In genomic region chr15:55255714-55256113, GRCh38 we compare ENCODE assay signal across 8 cellular contexts. TPM values are rescaled to one million over a fixed set of nuclear protein-coding genes. Genes with fewer than 3 reads are reported as not detected.
A peak's percentile ranks its signal among the peaks of the same experiment; 100 is the strongest.
DNase-seq lines count a peak whose midpoint lies in the region; ATAC-seq, FAIRE-seq and TF ChIP-seq lines count a peak whose summit lies in the region.

No MANE protein-coding gene starts in this region.

- no peaks in the 10 kb centered on the region for H3K9me3 Mint-ChIP-seq in memory B cell

- DNase-seq in GM12891 (ENCODE audit: insufficient read length, low spot score), result no peak
- DNase-seq in memory B cell (ENCODE audit: low spot score in 2 of 2), result no peak
- no peak for DNase-seq in occipital lobe (lab: John Stamatoyannopoulos, UW)
- DNase-seq in NCI-H69 (lab: John Stamatoyannopoulos, UW), result no peak
- no peak for DNase-seq in GM13977 (ENCODE audit: low spot score)

- ATAC-seq in GM21390 (IDR thresholded peaks at IDR 0.05; ENCODE audit: unreplicated experiment) (peak; percentile 57), memory B cell (ENCODE audit: low read depth) (peak; percentile 71), GM21423 (IDR thresholded peaks at IDR 0.05; ENCODE audit: unreplicated experiment) (no peak)

- peak overlapping the region; percentile 9 for H3K27ac ChIP-seq in OCI-LY1 (ENCODE audit: low read depth, low read length, poor library complexity, severe bottlenecking)

- TF ChIP-seq CTCF in OCI-LY1 (IDR thresholded peaks at IDR 0.05; ENCODE audit: low read length) (no peak), GM13977 (IDR thresholded peaks at IDR 0.05; ENCODE audit: extremely low read depth, insufficient read depth, missing control alignments) (no peak)

- H3K27me3 Mint-ChIP-seq in memory B cell, result no peaks in the 10 kb centered on the region

- no peaks in the 10 kb centered on the region for H3K27me3 ChIP-seq in OCI-LY1 (ENCODE audit: insufficient read depth, low read length)

- no peaks in the 10 kb centered on the region for H3K36me3 ChIP-seq in OCI-LY1 (ENCODE audit: insufficient read depth, low read length)

- H3F3A ChIP-seq in OCI-LY1 (ENCODE audit: insufficient read depth, low read length), result no peaks in the 10 kb centered on the region

- no peak overlapping the region for H2AFZ ChIP-seq in OCI-LY1 (ENCODE audit: low read length)

- peak overlapping the region; percentile 93 for H3K27ac Mint-ChIP-seq in memory B cell

- peaks cover 40% of the 10 kb centered on the region for H3K4me1 Mint-ChIP-seq in memory B cell

- TF ChIP-seq POLR2A in GM12891 (IDR thresholded peaks at IDR 0.05; ENCODE audit: low read depth, low read length), result no peak

- H3K4me1 ChIP-seq in OCI-LY1 (ENCODE audit: insufficient read depth, low read length, severe bottlenecking), result peaks cover 36% of the 10 kb centered on the region

- no peaks in the 10 kb centered on the region for H3K9me2 ChIP-seq in OCI-LY1 (ENCODE audit: low read depth, low read length)

- no peaks in the 10 kb centered on the region for H3K9me3 ChIP-seq in OCI-LY1 (ENCODE audit: low read length)

- no peaks in the 10 kb centered on the region for H4K20me1 ChIP-seq in OCI-LY1 (ENCODE audit: insufficient read depth, low read length)

- peak overlapping the region; percentile 38 for H3K4me3 ChIP-seq in OCI-LY1 (ENCODE audit: low read depth, low read length, poor library complexity, severe bottlenecking)

- H3K79me2 ChIP-seq in OCI-LY1 (ENCODE audit: insufficient read depth, low read length), result no peaks in the 10 kb centered on the region

- H3K9ac ChIP-seq in OCI-LY1 (ENCODE audit: low read length), result peak overlapping the region; percentile 6; the same call in 1 of the 2 replicates

- in situ Hi-C loops in GM13977 (cut with MboI; ENCODE audit: low pct_unique_long_range_greater_than_20kb, low sequenced_read_pairs, unreplicated experiment), result no loop called here

- H3K36me3 Mint-ChIP-seq in memory B cell, result peaks cover 6% of the 10 kb centered on the region

- peak overlapping the region; percentile 53 for H3K4me2 ChIP-seq in OCI-LY1 (ENCODE audit: low read length)

- H3K4me3 Mint-ChIP-seq in memory B cell, result peak overlapping the region; percentile 80

- peak; percentile 63 for FAIRE-seq in GM12891 (lab: Jason Lieb, UNC)

TF ChIP-seq in GM12891, 5 proteins besides CTCF, POLR2A, EP300 and RAD21:
- TF ChIP-seq POLR2AphosphoS5 (IDR thresholded peaks at IDR 0.05; ENCODE audit: low read depth, low read length), result no peak
- peak; percentile 42; the same call in 1 of the 2 replicates for TF ChIP-seq SPI1 (IDR thresholded peaks at IDR 0.05; ENCODE audit: low read depth, low read length)
- no peak for TF ChIP-seq POU2F2 (IDR thresholded peaks at IDR 0.05; ENCODE audit: low read depth, low read length)
TF ChIP-seq in GM12891: peak in this region for 1.

RNA-seq across cellular contexts. Expression of gene RAB27A, which starts 33.9 kb away (rescaled TPM):
- 14.4 TPM for polyA plus RNA-seq in GM12891 (2012; ENCODE audit: low read depth, missing spikeins)
- 7.6 TPM for total RNA-seq in occipital lobe

RNA-seq across cellular contexts. Expression of gene RSL24D1, which starts 59.0 kb away (rescaled TPM):
- 100 TPM for polyA plus RNA-seq in GM12891 (2012; ENCODE audit: low read depth, missing spikeins)
- total RNA-seq in occipital lobe, result 175 TPM
